Comparison of ENCODE assay signal across 1 cellular context in genomic region chr20:25043499-25044260, GRCh38.
TF ChIP-seq lines count a peak whose summit lies in the region.

No MANE protein-coding gene starts in this region.

TF ChIP-seq in WTC11, 78 proteins besides CTCF, POLR2A, EP300 and RAD21 (continued from another document):
- TF ChIP-seq PREB (CRISPR knock-in tag; IDR thresholded peaks at IDR 0.05; ENCODE audit: borderline replicate concordance) (no peak), SMAD3 (CRISPR knock-in tag; IDR thresholded peaks at IDR 0.05; ENCODE audit: borderline replicate concordance) (no peak), CREM (CRISPR knock-in tag; IDR thresholded peaks at IDR 0.05) (no peak), TEAD4 (CRISPR knock-in tag; IDR thresholded peaks at IDR 0.05) (no peak), TEAD1 (CRISPR knock-in tag; IDR thresholded peaks at IDR 0.05) (no peak), ATF6 (CRISPR knock-in tag; IDR thresholded peaks at IDR 0.05) (no peak), ZNF232 (CRISPR knock-in tag; IDR thresholded peaks at IDR 0.05) (no peak), HMGXB4 (CRISPR knock-in tag; IDR thresholded peaks at IDR 0.05) (no peak), ATF3 (CRISPR knock-in tag; conservative IDR thresholded peaks at IDR 0.05) (no peak)
